In the genomic region with DNA sequence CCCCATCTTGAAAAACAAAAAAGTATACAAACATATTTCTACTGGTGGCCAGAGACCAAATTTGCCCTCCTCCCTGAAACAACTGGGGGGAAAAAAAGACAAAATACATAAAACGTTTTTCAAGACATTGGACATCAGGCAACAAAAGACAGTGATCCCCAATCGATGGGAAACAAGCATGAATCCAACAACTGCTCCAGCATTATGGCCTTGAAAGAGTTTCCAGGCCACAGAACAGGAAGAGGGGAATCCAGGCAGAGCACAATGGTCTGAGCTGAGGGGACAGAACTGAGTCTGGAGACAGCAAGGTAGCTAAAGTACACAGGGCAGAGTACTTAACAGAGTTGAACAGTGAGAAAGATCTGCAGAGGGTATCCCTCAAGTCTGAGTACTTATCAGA, we compare ENCODE assay signal across 15 cellular contexts. TPM values are rescaled to one million over a fixed set of nuclear protein-coding genes. Genes with fewer than 3 reads are reported as not detected.
DNase-seq lines count a peak whose midpoint lies in the region; ATAC-seq and TF ChIP-seq lines count a peak whose summit lies in the region.
"Had no signal": no experiment of that assay in that cellular context is flagged by ENCODE, and none has a peak within 500 bp of the region (broad histone marks: within the 10 kb centered on the region; RNA-seq: fewer than 3 reads in every experiment).

No MANE protein-coding gene starts in this region.

- CTCF ChIA-PET in T-cell (lab: Charles Lee): no interaction called here

- POLR2A ChIA-PET in T-cell (lab: Charles Lee): interaction anchor here in 1 of 2 donors (0.6 kb wide), 1 partner anchor 247 kb away, joined by 3 read pairs; no protein-coding TSS in a partner anchor

- H3K27me3 Mint-ChIP-seq in natural killer cell (ENCODE audit: low read depth in 2 of 2): no peaks in the 10 kb centered on the region
- H3K27me3 Mint-ChIP-seq in natural killer cell treated with Interleukin-12 subunit alpha and Interleukin-12 subunit beta and Interleukin-15 and Interleukin-18, amount 100 ng/mL, for 72 hours: no peaks in the 10 kb centered on the region
- no peaks in the 10 kb centered on the region for H3K27me3 Mint-ChIP-seq in T-cell

- H3K4me3 Mint-ChIP-seq in natural killer cell: no peak overlapping the region
- no peak overlapping the region for H3K4me3 Mint-ChIP-seq in natural killer cell treated with Interleukin-12 subunit alpha and Interleukin-12 subunit beta and Interleukin-15 and Interleukin-18, amount 100 ng/mL, for 72 hours
- no peak overlapping the region for H3K4me3 Mint-ChIP-seq in T-cell
- H3K4me3 Mint-ChIP-seq: activated T-helper 1 cell treated with anti-CD3 and anti-CD28 coated beads, Interleukin-12 subunit alpha, Interleukin-12 subunit beta, Interleukin-2, Interleukin-4 antibody, amounts not matched to agents 30 ng/mL and 10 ng/mL and 1 ng/mL, durations not matched to agents 14 hours and 24 hours and 36 hours had no signal

- H3K4me1 Mint-ChIP-seq in natural killer cell (peaks cover 19 to 26% of the 10 kb centered on the region in 2 donors), T-cell (peaks cover 19 to 31% (median 26%) of the 10 kb centered on the region in 3 donors)
- peaks cover 17 to 29% of the 10 kb centered on the region in 2 donors for H3K4me1 Mint-ChIP-seq in natural killer cell treated with Interleukin-12 subunit alpha and Interleukin-12 subunit beta and Interleukin-15 and Interleukin-18, amount 100 ng/mL, for 72 hours (ENCODE audit: low read depth in 2 of 2)

- DNase-seq in natural killer cell (no peak), T-cell (no peak), C1 segment of cervical spinal cord (lab: John Stamatoyannopoulos, UW) (no peak), NCI-H1417 treated with DMSO at 0.1 percent for 48 hours (lab: John Stamatoyannopoulos, UW) (no peak), MV-4-11 (lab: John Stamatoyannopoulos, UW) (no peak)
- no peak for DNase-seq in natural killer cell treated with Interleukin-12 subunit alpha and Interleukin-12 subunit beta and Interleukin-15 and Interleukin-18, amount 100 ng/mL, for 72 hours (ENCODE audit: low spot score)
- DNase-seq: amniotic stem cell, H7, MM.1S, Peyer's patch had no signal

- H3K27ac ChIP-seq in layer of hippocampus (ENCODE audit: low read depth, low read length): peak overlapping the region; percentile 40
- peak overlapping the region; percentile 17 for H3K27ac ChIP-seq in temporal lobe (ENCODE audit: low read depth, low read length)
- H3K27ac ChIP-seq: Peyer's patch, right atrium auricular region, suprapubic skin had no signal

- H3K9me3 Mint-ChIP-seq in natural killer cell (no peaks in the 10 kb centered on the region), T-cell (no peaks in the 10 kb centered on the region)
- no peaks in the 10 kb centered on the region for H3K9me3 Mint-ChIP-seq in natural killer cell treated with Interleukin-12 subunit alpha and Interleukin-12 subunit beta and Interleukin-15 and Interleukin-18, amount 100 ng/mL, for 72 hours
- H3K9me3 Mint-ChIP-seq: activated T-helper 1 cell treated with anti-CD3 and anti-CD28 coated beads, Interleukin-12 subunit alpha, Interleukin-12 subunit beta, Interleukin-2, Interleukin-4 antibody, amounts not matched to agents 30 ng/mL and 10 ng/mL and 1 ng/mL, durations not matched to agents 14 hours and 24 hours and 36 hours had no signal

- H3K27me3 ChIP-seq in layer of hippocampus (ENCODE audit: control insufficient read depth, insufficient read depth, low read length): no peaks in the 10 kb centered on the region
- H3K27me3 ChIP-seq: Peyer's patch, right atrium auricular region, suprapubic skin had no signal

- intact Hi-C loops in natural killer cell (cut with micrococcal nuclease): loop anchor here (5.0 kb wide), 1 partner anchor 363 kb away; a partner anchor contains a TSS

- no peak for ATAC-seq in natural killer cell
- no peak for ATAC-seq in natural killer cell treated with Interleukin-12 subunit alpha and Interleukin-12 subunit beta and Interleukin-15 and Interleukin-18, amount 100 ng/mL, for 72 hours
- no peak for ATAC-seq in T-cell (replicated peaks in 1 of 4)

- no peaks in the 10 kb centered on the region for H3K36me3 Mint-ChIP-seq in natural killer cell
- no peaks in the 10 kb centered on the region for H3K36me3 Mint-ChIP-seq in natural killer cell treated with Interleukin-12 subunit alpha and Interleukin-12 subunit beta and Interleukin-15 and Interleukin-18, amount 100 ng/mL, for 72 hours
- H3K36me3 Mint-ChIP-seq in T-cell: no peaks in the 10 kb centered on the region

- peak overlapping the region; percentile 12 to 63 for H3K27ac Mint-ChIP-seq in natural killer cell
- H3K27ac Mint-ChIP-seq in natural killer cell treated with Interleukin-12 subunit alpha and Interleukin-12 subunit beta and Interleukin-15 and Interleukin-18, amount 100 ng/mL, for 72 hours: no peak overlapping the region
- H3K27ac Mint-ChIP-seq in T-cell: peak overlapping the region; percentile 44 to 83
- H3K27ac Mint-ChIP-seq: activated T-helper 1 cell treated with anti-CD3 and anti-CD28 coated beads, Interleukin-12 subunit alpha, Interleukin-12 subunit beta, Interleukin-2, Interleukin-4 antibody, amounts not matched to agents 30 ng/mL and 10 ng/mL and 1 ng/mL, durations not matched to agents 14 hours and 24 hours and 36 hours had no signal

- no peak for TF ChIP-seq CTCF in natural killer cell (IDR thresholded peaks at IDR 0.05)

RNA-seq across cellular contexts. Expression of a gene that starts 4.4 kb away (rescaled TPM):
- total RNA-seq in natural killer cell (10 to 100 TPM; 20.4 to 39.0 (median 26.4) TPM), T-cell (10 to 100 TPM; 13.2 to 15.7 (median 14.3) TPM), temporal lobe (302 TPM)
- 10 to 100 TPM; 15.1 to 49.4 TPM for total RNA-seq in natural killer cell treated with Interleukin-12 subunit alpha and Interleukin-12 subunit beta and Interleukin-15 and Interleukin-18, amount 100 ng/mL, for 72 hours

Comparison
In these comparisons a context has a peak if more than half of its experiments do, and no peak if none do; other contexts are left out.
1. H3K27ac Mint-ChIP-seq: peak in natural killer cell (2 of 2) and T-cell (2 of 2); none in natural killer cell treated with Interleukin-12 subunit alpha and Interleukin-12 subunit beta and Interleukin-15 and Interleukin-18, amount 100 ng/mL, for 72 hours (0 of 2).